ENCODE assay signal across 21 cellular contexts in the genomic region with DNA sequence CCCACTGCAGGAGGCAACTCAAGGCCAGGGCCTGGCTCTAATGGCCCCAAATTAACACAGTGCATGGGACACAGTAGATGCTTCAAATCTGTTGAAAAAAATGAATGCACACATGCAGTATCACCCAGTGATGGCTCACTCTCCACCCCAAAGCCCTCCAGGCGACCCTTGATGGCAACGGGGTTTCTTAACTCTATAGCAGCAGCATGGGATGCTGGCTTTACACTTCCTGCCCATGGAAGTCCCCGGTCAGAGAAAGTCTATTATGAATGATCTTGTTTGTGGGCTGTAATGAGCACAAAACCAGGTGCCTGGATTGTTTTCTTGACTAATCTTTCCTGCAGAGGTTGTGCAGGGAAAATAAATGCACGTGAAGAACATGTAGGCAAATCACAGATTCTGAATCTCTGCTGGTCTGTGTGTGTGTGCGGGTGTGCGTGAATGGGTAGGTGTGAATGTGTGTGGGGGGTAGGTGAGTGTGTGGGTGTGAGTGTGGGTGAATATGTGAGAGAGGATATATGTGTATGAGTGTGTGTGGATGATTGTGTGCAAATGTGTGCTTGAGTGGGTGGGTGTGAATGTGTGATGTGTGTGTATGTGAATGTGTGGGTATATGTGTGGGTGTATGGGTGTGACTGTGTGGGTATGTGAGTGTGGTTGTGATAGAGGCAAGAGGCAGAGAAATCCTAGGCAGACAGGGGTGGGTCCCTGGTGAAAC.
DNase-seq lines count a peak whose midpoint lies in the region; ATAC-seq, FAIRE-seq and TF ChIP-seq lines count a peak whose summit lies in the region.
"Had no signal": no experiment of that assay in that cellular context is flagged by ENCODE, and none has a peak within 500 bp of the region (broad histone marks: within the 10 kb centered on the region; RNA-seq: fewer than 3 reads in every experiment).

No MANE protein-coding gene starts in this region.

- BruUV-seq in GM12878 (replicated peaks; lab: Mats Ljungman, UMichigan): no TSS peak

- no peak overlapping the region for H3K4me3 ChIP-seq in HEK293 (ENCODE audit: low read depth, low read length)
- H3K4me3 ChIP-seq in GM12878: no peak overlapping the region
- H3K4me3 ChIP-seq in neuronal stem cell (ENCODE audit: low read length in 2 of 2): peak overlapping the region in 1 of 2 donors; percentile 58

- POLR2A ChIA-PET in HEK293 (lab: Yijun Ruan, JAX) (no interaction called here), GM12878 (lab: Charles Lee) (no interaction called here)

- CTCF ChIA-PET in HEK293 (lab: Yijun Ruan, JAX): interaction anchor here (0.7 kb wide), 1 partner anchor 199 kb away, joined by 3 read pairs; no protein-coding TSS in a partner anchor
- CTCF ChIA-PET in GM12878 (lab: Yijun Ruan, JAX): no interaction called here

- in situ Hi-C loops in GM12878 (cut with MboI): no loop called here

- H2AFZ ChIP-seq in GM12878 (ENCODE audit: control insufficient read depth, low read depth, low read length) (no peak overlapping the region), neuronal stem cell (ENCODE audit: low read length) (no peak overlapping the region)

- no peaks in the 10 kb centered on the region for H4K20me1 ChIP-seq in GM12878 (ENCODE audit: control insufficient read depth, insufficient read depth)

- H2BK12ac ChIP-seq in neuronal stem cell (ENCODE audit: low read length): no peak overlapping the region

- no peak overlapping the region for H3K4me2 ChIP-seq in GM12878 (ENCODE audit: control insufficient read depth, insufficient read depth)
- H3K4me2 ChIP-seq in neuronal stem cell (ENCODE audit: insufficient read depth, low read length, poor library complexity, severe bottlenecking): no peak overlapping the region
- H3K4me2 ChIP-seq: KMS-11 had no signal

- H3K23ac ChIP-seq in neuronal stem cell (ENCODE audit: low read depth, low read length, poor library complexity): no peak overlapping the region

- no peak overlapping the region for H3K27ac ChIP-seq in HEK293 (ENCODE audit: extremely low read depth, low read depth, low read length)
- H3K27ac ChIP-seq in GM12878 (ENCODE audit: control insufficient read depth, insufficient read depth): no peak overlapping the region
- H3K27ac ChIP-seq in neuronal stem cell (replicated peaks; ENCODE audit: low read length): no peak overlapping the region
- H3K27ac ChIP-seq: KMS-11 had no signal

- peak; percentile 23 for FAIRE-seq in GM12878 (lab: Jason Lieb, UNC)
- FAIRE-seq: D721Med, RCC 7860 had no signal

- H3K9me3 ChIP-seq in HEK293 (ENCODE audit: control insufficient read depth, insufficient read depth, low read depth, low read length) (no peaks in the 10 kb centered on the region), GM12878 (replicated peaks; ENCODE audit: control insufficient read depth, insufficient read depth, low read length) (peaks cover 2% of the 10 kb centered on the region; the same call in 2 of the 3 replicates), neuronal stem cell (replicated peaks in 1 of 2; ENCODE audit: control insufficient read depth in 2 of 2, insufficient read depth in 1 of 2, low read depth in 1 of 2, low read length in 2 of 2) (peaks cover 0 to 4% of the 10 kb centered on the region in 2 donors)

- no peak for TF ChIP-seq CTCF in HEK293 (tag by site-specific recombination; IDR thresholded peaks at IDR 0.05)
- no peak for TF ChIP-seq CTCF in GM12878 (IDR thresholded peaks at IDR 0.05 in 2 of 3, conservative IDR thresholded peaks at IDR 0.05 in 1 of 3; ENCODE audit: control insufficient read depth in 2 of 3, extremely low read depth in 1 of 3, insufficient read depth in 1 of 3, low read depth in 3 of 3, low read length in 3 of 3)

- peak; percentile 10 for DNase-seq in activated T-cell treated with anti-CD3 and anti-CD28 coated beads for 4 hours
- no peak for DNase-seq in activated T-cell treated with anti-CD3 and anti-CD28 coated beads, Interleukin-2, amount 50 U/mL, for 48 hours
- DNase-seq in GM12878 (ENCODE audit: low read depth, low spot score): no peak
- DNase-seq in neuronal stem cell (ENCODE audit: low spot score): no peak
- DNase-seq in NCI-H2107 treated with DMSO at 0.1 percent for 48 hours (lab: John Stamatoyannopoulos, UW; ENCODE audit: unreplicated experiment): no peak
- DNase-seq in Right ventricle myocardium inferior (ENCODE audit: missing footprints): no peak
- DNase-seq: AML-193; CD4-positive, alpha-beta memory T cell; DND-41; GDM1; NCI-H1092 treated with DMSO at 0.1 percent for 48 hours; NCI-H1694; NCI-H2107; NCI-H446; NCI-H748 treated with DMSO at 0.1 percent for 48 hours; SIG-M5 had no signal

- WGBS in GM12878 (ENCODE audit: insufficient coverage, insufficient replicate concordance, low lambda C conversion rate, missing lambda C conversion rate): 17% methylated on average over 6 of the region's 6 CpGs
- WGBS in neuronal stem cell (ENCODE audit: extremely low coverage in 2 of 2, insufficient read length in 2 of 2, insufficient replicate concordance in 1 of 2), 2 donors: 100% methylated on average over 1 of the region's 6 CpGs; no CpG with 5 or more reads in 1 of the 2 donors

- H4K8ac ChIP-seq in neuronal stem cell (ENCODE audit: low read depth, low read length): no peak overlapping the region

- TF ChIP-seq POLR2A in GM12878 (IDR thresholded peaks at IDR 0.05; ENCODE audit: low read depth, low read length): no peak
- no peak for TF ChIP-seq POLR2A in GM18505 (IDR thresholded peaks at IDR 0.05; ENCODE audit: borderline replicate concordance, extremely low read depth, insufficient read depth, insufficient read length)

- H3K27me3 ChIP-seq in GM12878 (replicated peaks in 1 of 2; ENCODE audit: control insufficient read depth in 2 of 2, insufficient read depth in 2 of 2, low read length in 1 of 2): no peaks in the 10 kb centered on the region
- H3K27me3 ChIP-seq in neuronal stem cell (ENCODE audit: control insufficient read depth in 3 of 3, insufficient read depth in 3 of 3, low read depth in 1 of 3, low read length in 3 of 3): peaks cover 0 to 18% (median 0%) of the 10 kb centered on the region in 3 experiments

- H3K79me2 ChIP-seq in GM12878 (ENCODE audit: control insufficient read depth, insufficient read depth, low read length): no peaks in the 10 kb centered on the region

- no peaks in the 10 kb centered on the region for H3K36me3 ChIP-seq in HEK293 (ENCODE audit: control insufficient read depth in 2 of 2, insufficient read depth in 1 of 2, low read length in 2 of 2)
- H3K36me3 ChIP-seq in GM12878 (ENCODE audit: control insufficient read depth in 2 of 2, insufficient read depth in 2 of 2, low read length in 1 of 2): no peaks in the 10 kb centered on the region
- no peaks in the 10 kb centered on the region for H3K36me3 ChIP-seq in neuronal stem cell (replicated peaks in 1 of 2; ENCODE audit: control insufficient read depth in 2 of 2, insufficient read depth in 2 of 2, low read length in 2 of 2)

- peak overlapping the region; percentile 77 for H3K18ac ChIP-seq in neuronal stem cell (ENCODE audit: low read length)

- H2BK5ac ChIP-seq in neuronal stem cell (ENCODE audit: low read length): no peak overlapping the region

- no peak overlapping the region for H3K14ac ChIP-seq in neuronal stem cell (ENCODE audit: low read length)

- H3K4me1 ChIP-seq in HEK293 (ENCODE audit: control insufficient read depth, insufficient read depth, low read length) (no peaks in the 10 kb centered on the region), GM12878 (ENCODE audit: control insufficient read depth, insufficient read depth, low read length) (peaks cover 39% of the 10 kb centered on the region), neuronal stem cell (ENCODE audit: control insufficient read depth in 2 of 2, insufficient read depth in 1 of 2, low read depth in 1 of 2, low read length in 2 of 2) (peaks cover 0 to 2% of the 10 kb centered on the region in 2 donors)

- peak overlapping the region; percentile 64 for H2AK5ac ChIP-seq in neuronal stem cell (ENCODE audit: low read depth, low read length)

- intact Hi-C loops in GM12878 (cut with micrococcal nuclease; ENCODE audit: unreplicated experiment) (no loop called here), Right ventricle myocardium inferior (cut with DNase I) (no loop called here)

- H3K79me1 ChIP-seq in neuronal stem cell (ENCODE audit: low read depth, low read length): no peaks in the 10 kb centered on the region

- peak; percentile 66 for ATAC-seq in GM12878
- ATAC-seq in Right ventricle myocardium inferior: no peak
- ATAC-seq in GM18505 (IDR thresholded peaks at IDR 0.05; ENCODE audit: unreplicated experiment): no peak

- TF ChIP-seq RAD21 in GM12878 (IDR thresholded peaks at IDR 0.05; ENCODE audit: insufficient read depth, low read depth, low read length): no peak

- H3K4ac ChIP-seq in neuronal stem cell (ENCODE audit: low read length): no peak overlapping the region

- H2BK120ac ChIP-seq in neuronal stem cell (ENCODE audit: low read depth, low read length): no peak overlapping the region

- TF ChIP-seq EP300 in GM12878 (IDR thresholded peaks at IDR 0.05; ENCODE audit: borderline replicate concordance in 1 of 2, control insufficient read depth in 1 of 2, low read depth in 2 of 2, low read length in 2 of 2): no peak

- H4K91ac ChIP-seq in neuronal stem cell (ENCODE audit: low read depth, low read length, poor library complexity): no peak overlapping the region

- no peak overlapping the region for H2BK15ac ChIP-seq in neuronal stem cell (ENCODE audit: low read length)

- RAD21 ChIA-PET in GM12878 (lab: Charles Lee; ENCODE audit: unreplicated experiment): no interaction called here

- SMC1A ChIA-PET in GM12878 (lab: Charles Lee; ENCODE audit: uncharacterized antibody, unreplicated experiment): no interaction called here

- H3K9ac ChIP-seq in GM12878 (ENCODE audit: control insufficient read depth, insufficient read depth, low read length): no peak overlapping the region
- no peak overlapping the region for H3K9ac ChIP-seq in neuronal stem cell (ENCODE audit: low read depth, low read length, poor library complexity)
- H3K9ac ChIP-seq: KMS-11 had no signal

TF ChIP-seq in HEK293, 187 proteins besides CTCF, POLR2A, EP300 and RAD21 (continues in another document):
- TF ChIP-seq ZNF785 (tag by site-specific recombination; IDR thresholded peaks at IDR 0.05): no peak
- no peak for TF ChIP-seq ZNF621 (tag by site-specific recombination; IDR thresholded peaks at IDR 0.05)

TF ChIP-seq in GM12878, 131 proteins besides CTCF, POLR2A, EP300 and RAD21 (continues in another document):
- peak; percentile 81 for TF ChIP-seq NBN (IDR thresholded peaks at IDR 0.05)
- no peak for TF ChIP-seq YBX1 (IDR thresholded peaks at IDR 0.05)
- TF ChIP-seq, protein P1, sequence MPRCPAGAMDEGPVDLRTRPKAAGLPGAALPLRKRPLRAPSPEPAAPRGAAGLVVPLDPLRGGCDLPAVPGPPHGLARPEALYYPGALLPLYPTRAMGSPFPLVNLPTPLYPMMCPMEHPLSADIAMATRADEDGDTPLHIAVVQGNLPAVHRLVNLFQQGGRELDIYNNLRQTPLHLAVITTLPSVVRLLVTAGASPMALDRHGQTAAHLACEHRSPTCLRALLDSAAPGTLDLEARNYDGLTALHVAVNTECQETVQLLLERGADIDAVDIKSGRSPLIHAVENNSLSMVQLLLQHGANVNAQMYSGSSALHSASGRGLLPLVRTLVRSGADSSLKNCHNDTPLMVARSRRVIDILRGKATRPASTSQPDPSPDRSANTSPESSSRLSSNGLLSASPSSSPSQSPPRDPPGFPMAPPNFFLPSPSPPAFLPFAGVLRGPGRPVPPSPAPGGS (IDR thresholded peaks at IDR 0.05; ENCODE audit: borderline replicate concordance, insufficient read depth, low read depth, low read length, poor library complexity, severe bottlenecking): peak; percentile 87
